ENCODE assay signal across 11 cellular contexts in the genomic region with DNA sequence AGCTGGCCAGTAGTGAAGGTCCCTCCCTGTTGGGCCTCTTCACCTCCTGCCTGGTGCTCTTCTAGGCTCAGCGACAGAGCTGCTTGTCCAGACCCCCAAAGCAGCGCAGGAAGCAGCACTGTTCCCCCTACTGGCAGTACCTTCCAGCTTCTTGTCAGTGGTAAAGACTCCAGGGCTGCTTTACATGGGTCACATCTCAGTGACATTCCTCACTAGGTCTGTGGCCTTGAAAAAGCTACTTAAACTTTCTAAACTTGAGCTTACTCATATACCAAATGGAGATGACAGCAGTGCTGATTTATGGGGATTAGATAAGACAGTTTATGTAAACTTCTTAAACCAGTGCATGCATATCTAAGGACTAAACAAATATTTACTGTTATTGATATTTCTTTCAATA.
A peak's percentile ranks its signal among the peaks of the same experiment; 100 is the strongest.
DNase-seq lines count a peak whose midpoint lies in the region; ATAC-seq and TF ChIP-seq lines count a peak whose summit lies in the region.
"Had no signal": no experiment of that assay in that cellular context is flagged by ENCODE, and none has a peak within 500 bp of the region (broad histone marks: within the 10 kb centered on the region; RNA-seq: fewer than 3 reads in every experiment).

No MANE protein-coding gene starts in this region.

- H3K36me3 ChIP-seq in effector memory CD4-positive, alpha-beta T cell (ENCODE audit: control insufficient read depth, insufficient read depth, low read length): no peaks in the 10 kb centered on the region
- no peaks in the 10 kb centered on the region for H3K36me3 ChIP-seq in uterus

- H3K27me3 ChIP-seq in dorsolateral prefrontal cortex: no peaks in the 10 kb centered on the region
- H3K27me3 ChIP-seq in effector memory CD4-positive, alpha-beta T cell (replicated peaks; ENCODE audit: control insufficient read depth, insufficient read depth, low read length, poor library complexity, severe bottlenecking): no peaks in the 10 kb centered on the region
- no peaks in the 10 kb centered on the region for H3K27me3 ChIP-seq in uterus

- no peaks in the 10 kb centered on the region for H3K9me3 ChIP-seq in effector memory CD4-positive, alpha-beta T cell (ENCODE audit: control insufficient read depth, low read length)
- no peaks in the 10 kb centered on the region for H3K9me3 ChIP-seq in uterus

- ATAC-seq in GM19023 (IDR thresholded peaks at IDR 0.05; ENCODE audit: unreplicated experiment): no peak

- no peak for TF ChIP-seq POLR2A in NB4 (IDR thresholded peaks at IDR 0.05; ENCODE audit: extremely low read depth, insufficient read length)
- no peak for TF ChIP-seq POLR2A in uterus (IDR thresholded peaks at IDR 0.05)

- no peaks in the 10 kb centered on the region for H3K4me1 ChIP-seq in effector memory CD4-positive, alpha-beta T cell (ENCODE audit: control insufficient read depth, insufficient read depth, low read length, poor library complexity, severe bottlenecking)
- H3K4me1 ChIP-seq in uterus: no peaks in the 10 kb centered on the region

- TF ChIP-seq CTCF in NB4 (IDR thresholded peaks at IDR 0.05; ENCODE audit: low read depth, low read length): no peak
- peak in 49 of 56 donors; percentile 12 to 70 (median 38) for TF ChIP-seq CTCF in dorsolateral prefrontal cortex (IDR thresholded peaks at IDR 0.05 in 54 of 56, conservative IDR thresholded peaks at IDR 0.05 in 2 of 56; ENCODE audit: low read depth in 1 of 56, partially characterized antibody in 56 of 56)
- no peak for TF ChIP-seq CTCF in uterus (IDR thresholded peaks at IDR 0.05)

- no peak overlapping the region for H3K4me3 ChIP-seq in NB4 (ENCODE audit: low read depth, low read length)
- no peak overlapping the region for H3K4me3 ChIP-seq in dorsolateral prefrontal cortex
- H3K4me3 ChIP-seq in effector memory CD4-positive, alpha-beta T cell (ENCODE audit: insufficient read depth, low read depth, low read length, poor library complexity, severe bottlenecking): no peak overlapping the region
- no peak overlapping the region for H3K4me3 ChIP-seq in uterus

- H3K27ac ChIP-seq in dorsolateral prefrontal cortex: no peak overlapping the region
- no peak overlapping the region for H3K27ac ChIP-seq in effector memory CD4-positive, alpha-beta T cell (ENCODE audit: insufficient read depth, low read length, poor library complexity, severe bottlenecking)
- no peak overlapping the region for H3K27ac ChIP-seq in uterus
- H3K27ac ChIP-seq: KMS-11 had no signal

- DNase-seq in AG08396 (ENCODE audit: low spot score) (peak; percentile 6), NB4 (ENCODE audit: low read depth) (peak; percentile 4), dorsolateral prefrontal cortex (peak in 3 of 10 donors; percentile 27 to 55 (median 51)), islet precursor cell (peak; percentile 81), uterus (no peak), activated gamma-delta T cell treated with Interleukin-2 at 50 U/mL for 16 hours (no peak)
- DNase-seq in effector memory CD4-positive, alpha-beta T cell: no peak
- DNase-seq: NCI-H748 treated with DMSO at 0.1 percent for 48 hours, T-helper 9 cell had no signal

- intact Hi-C loops in dorsolateral prefrontal cortex (cut with DNase I) (loop anchor here (2.0 to 5.0 kb wide), 2 partner anchors 115 kb away; no protein-coding TSS in a partner anchor), uterus (cut with DNase I; ENCODE audit: low total_unique reads) (no loop called here)

Comparison
In these comparisons a context has a peak if more than half of its experiments do, and no peak if none do; other contexts are left out.
1. DNase-seq: peak in AG08396 (single experiment), NB4 (single experiment) and islet precursor cell (single experiment); none in effector memory CD4-positive, alpha-beta T cell (0 of 3), uterus (0 of 2) and activated gamma-delta T cell treated with Interleukin-2 at 50 U/mL for 16 hours (single experiment).
2. CTCF ChIP-seq: peak in dorsolateral prefrontal cortex (49 of 56); none in NB4 (single experiment) and uterus (0 of 4).